In the genomic region with DNA sequence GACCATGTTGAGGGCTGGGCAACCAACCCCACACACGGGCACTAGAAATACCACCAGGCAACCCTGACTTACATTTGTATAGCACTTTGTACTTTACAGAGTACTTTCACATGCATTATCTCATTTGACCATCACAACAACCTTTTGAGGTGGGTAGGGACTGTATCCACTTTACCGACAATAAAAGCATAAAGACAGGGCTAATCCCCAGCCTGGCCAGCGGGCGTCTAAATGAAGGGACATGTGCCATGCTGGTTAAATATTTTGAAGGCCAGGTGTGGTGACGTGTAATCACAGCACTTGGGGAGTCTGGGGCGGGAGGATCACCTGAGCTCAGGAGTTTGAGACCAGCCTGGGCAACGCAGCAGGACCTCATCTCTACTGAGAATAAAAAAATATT, we compare ENCODE assay signal across 26 cellular contexts. TPM values are rescaled to one million over a fixed set of nuclear protein-coding genes. Genes with fewer than 3 reads are reported as not detected.
DNase-seq lines count a peak whose midpoint lies in the region; ATAC-seq and TF ChIP-seq lines count a peak whose summit lies in the region.
"Had no signal": no experiment of that assay in that cellular context is flagged by ENCODE, and none has a peak within 500 bp of the region (broad histone marks: within the 10 kb centered on the region; RNA-seq: fewer than 3 reads in every experiment).

No MANE protein-coding gene starts in this region.

- H3K4me1 ChIP-seq in IMR-90 (ENCODE audit: control insufficient read depth, insufficient read depth, low read length), result peaks cover 2% of the 10 kb centered on the region; the same call in 1 of the 2 replicates
- H3K4me1 ChIP-seq in uterus, result no peaks in the 10 kb centered on the region
- H3K4me1 ChIP-seq: A549, prostate gland, upper lobe of right lung had no signal

- no peak overlapping the region for H3K4ac ChIP-seq in IMR-90 (ENCODE audit: low read depth, low read length)

- no TSS peak for BruUV-seq in IMR-90 (replicated peaks; lab: Mats Ljungman, UMichigan)

- no peak overlapping the region for H3K14ac ChIP-seq in IMR-90 (replicated peaks; ENCODE audit: low read depth, low read length)

- peaks cover 69% of the 10 kb centered on the region for H3K36me3 Mint-ChIP-seq in activated CD8-positive, alpha-beta memory T cell treated with anti-CD3 and anti-CD28 coated beads, Interleukin-2, amount 10 ng/mL, durations not matched to agents 7 days and 5 days
- peaks cover 75% of the 10 kb centered on the region for H3K36me3 Mint-ChIP-seq in activated naive CD8-positive, alpha-beta T cell treated with anti-CD3 and anti-CD28 coated beads for 36 hours
- H3K36me3 Mint-ChIP-seq in natural killer cell, result no peaks in the 10 kb centered on the region

- peak overlapping the region; percentile 25 for H3K27ac Mint-ChIP-seq in activated CD8-positive, alpha-beta memory T cell treated with anti-CD3 and anti-CD28 coated beads, Interleukin-2, amount 10 ng/mL, durations not matched to agents 7 days and 5 days
- H3K27ac Mint-ChIP-seq in activated naive CD8-positive, alpha-beta T cell treated with anti-CD3 and anti-CD28 coated beads for 36 hours, result peak overlapping the region; percentile 71
- peak overlapping the region; percentile 72 to 75 for H3K27ac Mint-ChIP-seq in natural killer cell

- dilution Hi-C loops in IMR-90 (cut with HindIII; ENCODE audit: low sequenced_read_pairs, unreplicated experiment), result no loop called here

- H3K4me3 ChIP-seq in IMR-90 (ENCODE audit: insufficient read depth, low read depth, low read length) (no peak overlapping the region), uterus (no peak overlapping the region)
- H3K4me3 ChIP-seq: A549, lung, prostate gland, sigmoid colon, upper lobe of right lung had no signal

- no peak overlapping the region for H3K56ac ChIP-seq in IMR-90 (ENCODE audit: extremely low read depth, insufficient read depth, low read length)

- CTCF ChIA-PET in activated CD8-positive, alpha-beta memory T cell treated with anti-CD3 and anti-CD28 coated beads, Interleukin-2, amount 10 ng/mL, durations not matched to agents 7 days and 5 days (lab: Charles Lee), result interaction anchor here (1.1 to 2.2 kb wide), 5 partner anchors 23 to 155 kb away, joined by 3 to 8 read pairs (median 5); partner anchors contain the start of gene RASGRP1
- CTCF ChIA-PET in IMR-90 (lab: Yijun Ruan, JAX), result interaction anchor here (1.1 kb wide), 1 partner anchor 12 kb away, joined by 4 read pairs; no protein-coding TSS in a partner anchor

- TF ChIP-seq CTCF in IMR-90 (conservative IDR thresholded peaks at IDR 0.05; ENCODE audit: low read depth, low read length) (no peak), natural killer cell (IDR thresholded peaks at IDR 0.05) (no peak), uterus (IDR thresholded peaks at IDR 0.05) (no peak)

- H3K27me3 ChIP-seq in IMR-90 (ENCODE audit: control insufficient read depth, insufficient read depth, low read length), result no peaks in the 10 kb centered on the region
- H3K27me3 ChIP-seq in uterus, result no peaks in the 10 kb centered on the region
- H3K27me3 ChIP-seq: neutrophil, sigmoid colon, upper lobe of right lung had no signal

- 92% methylated on average over 2 of the region's 7 CpGs; no CpG with 5 or more reads in 1 of the 2 experiments for WGBS in IMR-90 (ENCODE audit: extremely low coverage in 2 of 2, insufficient read length in 1 of 2), 2 experiments

- H2BK5ac ChIP-seq in IMR-90 (ENCODE audit: low read depth, low read length, poor library complexity, severe bottlenecking), result no peak overlapping the region

- peak overlapping the region; percentile 10; the same call in 1 of the 3 replicates for H2BK15ac ChIP-seq in IMR-90 (ENCODE audit: low read depth, low read length)

- H3K4me3 Mint-ChIP-seq in activated CD8-positive, alpha-beta memory T cell treated with anti-CD3 and anti-CD28 coated beads, Interleukin-2, amount 10 ng/mL, durations not matched to agents 7 days and 5 days, result no peak overlapping the region
- no peak overlapping the region for H3K4me3 Mint-ChIP-seq in activated naive CD8-positive, alpha-beta T cell treated with anti-CD3 and anti-CD28 coated beads for 36 hours
- H3K4me3 Mint-ChIP-seq in natural killer cell, result no peak overlapping the region

- no peak overlapping the region for H2AFZ ChIP-seq in IMR-90 (replicated peaks; ENCODE audit: low read length, poor library complexity)

- peaks cover 87% of the 10 kb centered on the region for H3K4me1 Mint-ChIP-seq in activated CD8-positive, alpha-beta memory T cell treated with anti-CD3 and anti-CD28 coated beads, Interleukin-2, amount 10 ng/mL, durations not matched to agents 7 days and 5 days
- H3K4me1 Mint-ChIP-seq in activated naive CD8-positive, alpha-beta T cell treated with anti-CD3 and anti-CD28 coated beads for 36 hours, result peaks cover 80% of the 10 kb centered on the region
- H3K4me1 Mint-ChIP-seq in natural killer cell, result peaks cover 82 to 89% of the 10 kb centered on the region in 2 donors

- H2BK20ac ChIP-seq in IMR-90 (ENCODE audit: low read depth, low read length), result no peak overlapping the region

- H3K9ac ChIP-seq in IMR-90 (ENCODE audit: low read depth, low read length), result no peak overlapping the region

- H3K9me3 ChIP-seq in IMR-90 (ENCODE audit: control insufficient read depth, insufficient read depth, low read length) (no peaks in the 10 kb centered on the region), uterus (no peaks in the 10 kb centered on the region)
- H3K9me3 ChIP-seq: A549, neutrophil, prostate gland, sigmoid colon, upper lobe of right lung had no signal

- H3K27ac ChIP-seq in IMR-90 (ENCODE audit: insufficient read depth, low read length) (no peak overlapping the region), uterus (no peak overlapping the region)
- H3K27ac ChIP-seq: A549, neutrophil, prostate gland, sigmoid colon, upper lobe of right lung had no signal

- no peaks in the 10 kb centered on the region for H3K36me3 ChIP-seq in IMR-90 (ENCODE audit: control insufficient read depth, insufficient read depth, low read length)
- H3K36me3 ChIP-seq in uterus, result no peaks in the 10 kb centered on the region
- H3K36me3 ChIP-seq: neutrophil, prostate gland, sigmoid colon, upper lobe of right lung had no signal

- H3K9me1 ChIP-seq in IMR-90 (ENCODE audit: insufficient read depth, low read length), result peaks cover 5% of the 10 kb centered on the region; the same call in 1 of the 2 replicates

- no peak overlapping the region for H2BK120ac ChIP-seq in IMR-90 (ENCODE audit: low read depth, low read length)

- H3K79me1 ChIP-seq in IMR-90 (ENCODE audit: low read depth in 1 of 2, low read length in 2 of 2), result no peaks in the 10 kb centered on the region

- H2AK5ac ChIP-seq in IMR-90 (ENCODE audit: low read depth, low read length), result no peak overlapping the region

- POLR2A ChIA-PET in IMR-90 (lab: Charles Lee; ENCODE audit: unreplicated experiment), result no interaction called here

- ATAC-seq in activated CD8-positive, alpha-beta memory T cell treated with anti-CD3 and anti-CD28 coated beads, Interleukin-2, amount 10 ng/mL, durations not matched to agents 7 days and 5 days, result no peak
- ATAC-seq in IMR-90 (ENCODE audit: low read depth), result no peak
- ATAC-seq in natural killer cell, result peak in 2 of 3 donors; percentile 22 to 27
- no peak for ATAC-seq in HG03045 (IDR thresholded peaks at IDR 0.05; ENCODE audit: unreplicated experiment)
- ATAC-seq: A549, upper lobe of right lung had no signal

- peak overlapping the region; percentile 12; the same call in 1 of the 2 replicates for H4K5ac ChIP-seq in IMR-90 (ENCODE audit: low read depth, low read length)

- TF ChIP-seq RAD21 in IMR-90 (IDR thresholded peaks at IDR 0.05; ENCODE audit: low read length), result no peak

- no peak overlapping the region for H3K23ac ChIP-seq in IMR-90 (ENCODE audit: low read depth, low read length)

- TF ChIP-seq POLR2A in IMR-90 (IDR thresholded peaks at IDR 0.05; ENCODE audit: low read depth, low read length), result no peak
- TF ChIP-seq POLR2A in uterus (IDR thresholded peaks at IDR 0.05), result no peak

- in situ Hi-C loops in IMR-90 (cut with MboI; ENCODE audit: low sequenced_read_pairs), result no loop called here

- no peak for DNase-seq in activated CD8-positive, alpha-beta memory T cell treated with anti-CD3 and anti-CD28 coated beads, Interleukin-2, amount 10 ng/mL, durations not matched to agents 7 days and 5 days
- no peak for DNase-seq in activated CD8-positive, alpha-beta memory T cell treated with anti-CD3 and anti-CD28 coated beads, Interleukin-2, amount 50 U/mL, for 48 hours
- DNase-seq in IMR-90 (no peak), natural killer cell (no peak), uterus (no peak), DMS 273 (lab: John Stamatoyannopoulos, UW; ENCODE audit: unreplicated experiment) (no peak)
- no peak for DNase-seq in activated naive CD8-positive, alpha-beta T cell treated with anti-CD3 and anti-CD28 coated beads for 36 hours
- DNase-seq: activated naive CD4-positive, alpha-beta T cell treated with Interleukin-2 at 50 U/mL for 16 hours; COR-L47; DMS79; GF-D8; glutamatergic neuron; GOT3; Karpas-422; NCI-H2171; NCI-H526; SIG-M5; sigmoid colon; stimulated activated CD4-positive, alpha-beta T cell treated with anti-CD3 and anti-CD28 coated beads, Interleukin-15, amount 100 ng/mL, for 24 hours; SW 1271; upper lobe of right lung had no signal

- no peak overlapping the region for H4K91ac ChIP-seq in IMR-90 (ENCODE audit: insufficient read depth, low read depth, low read length)

- H3K9me3 Mint-ChIP-seq in activated CD8-positive, alpha-beta memory T cell treated with anti-CD3 and anti-CD28 coated beads, Interleukin-2, amount 10 ng/mL, durations not matched to agents 7 days and 5 days (ENCODE audit: low read depth), result no peaks in the 10 kb centered on the region
- H3K9me3 Mint-ChIP-seq in activated naive CD8-positive, alpha-beta T cell treated with anti-CD3 and anti-CD28 coated beads for 36 hours, result peaks cover 6% of the 10 kb centered on the region
- H3K9me3 Mint-ChIP-seq in natural killer cell, result no peaks in the 10 kb centered on the region

- no peak overlapping the region for H3K4me2 ChIP-seq in IMR-90 (ENCODE audit: low read depth, low read length)
- H3K4me2 ChIP-seq: A549 had no signal

- no peak overlapping the region for H2AK9ac ChIP-seq in IMR-90 (replicated peaks; ENCODE audit: low read depth, low read length, poor library complexity)

- H3K27me3 Mint-ChIP-seq in activated CD8-positive, alpha-beta memory T cell treated with anti-CD3 and anti-CD28 coated beads, Interleukin-2, amount 10 ng/mL, durations not matched to agents 7 days and 5 days, result no peaks in the 10 kb centered on the region
- H3K27me3 Mint-ChIP-seq in activated naive CD8-positive, alpha-beta T cell treated with anti-CD3 and anti-CD28 coated beads for 36 hours, result no peaks in the 10 kb centered on the region
- no peaks in the 10 kb centered on the region for H3K27me3 Mint-ChIP-seq in natural killer cell (ENCODE audit: low read depth in 2 of 2)

- H4K8ac ChIP-seq in IMR-90 (ENCODE audit: low read depth in 2 of 2, low read length in 2 of 2), result no peak overlapping the region; a peak in 1 of 4 replicates

- no peaks in the 10 kb centered on the region for H4K20me1 ChIP-seq in IMR-90 (ENCODE audit: insufficient read depth, low read length)

- intact Hi-C loops in IMR-90 (cut with micrococcal nuclease) (no loop called here), natural killer cell (cut with micrococcal nuclease) (no loop called here), uterus (cut with DNase I; ENCODE audit: low total_unique reads) (no loop called here)

- H3K18ac ChIP-seq in IMR-90 (ENCODE audit: low read depth, low read length), result no peak overlapping the region

RNA-seq across cellular contexts. Expression of gene RASGRP1, which starts 23.6 kb away (rescaled TPM):
- total RNA-seq in activated CD8-positive, alpha-beta memory T cell treated with anti-CD3 and anti-CD28 coated beads, Interleukin-2, amount 10 ng/mL, durations not matched to agents 7 days and 5 days, result 100 to 1,000 TPM; 143 to 202 TPM
- 1.9 and 3.2 TPM in 2 replicates for total RNA-seq in IMR-90 (2012; rRNA removed)
- 1.4 TPM in 2 replicates for polyA plus RNA-seq in IMR-90 (2012; rRNA removed)
- polyA plus RNA-seq in IMR-90 (2012; cell fraction: cytosol; rRNA removed), result 0.43 and 0.60 TPM in 2 replicates
- 0.97 and 2.6 TPM in 2 replicates for polyA plus RNA-seq in IMR-90 (2012; cell fraction: nucleus; rRNA removed; ENCODE audit: low replicate concordance)
- 10 to 100 TPM; 42.7 to 46.6 TPM for total RNA-seq in activated naive CD8-positive, alpha-beta T cell treated with anti-CD3 and anti-CD28 coated beads for 36 hours
- 100 to 1,000 TPM in 1 of 3 donors, 10 to 100 TPM in 2; 65.9 to 122 (median 96.5) TPM for total RNA-seq in natural killer cell
- total RNA-seq in uterus, result under 1 TPM in 3 of 4 donors, not detected in 1; under 0.01 to 0.82 (median 0.48) TPM

Comparison
In these comparisons a context has a peak if more than half of its experiments do, and no peak if none do; other contexts are left out.
1. ATAC-seq: peak in natural killer cell (2 of 3); none in activated CD8-positive, alpha-beta memory T cell treated with anti-CD3 and anti-CD28 coated beads, Interleukin-2, amount 10 ng/mL, durations not matched to agents 7 days and 5 days (single experiment), IMR-90 (single experiment) and HG03045 (single experiment).
2. RNA of gene RASGRP1, which starts 23.6 kb away (total RNA-seq): 143 to 202 TPM in activated CD8-positive, alpha-beta memory T cell treated with anti-CD3 and anti-CD28 coated beads, Interleukin-2, amount 10 ng/mL, durations not matched to agents 7 days and 5 days, 65.9 to 122 TPM in natural killer cell and 42.7 to 46.6 TPM in activated naive CD8-positive, alpha-beta T cell treated with anti-CD3 and anti-CD28 coated beads for 36 hours; 1.9 to 3.2 TPM in IMR-90 and under 0.01 to 0.82 TPM in uterus; every median in the first group is over 10 times any median in the second.
3. Peak in every context shown above with its lines, with median percentiles within 50 percentile points of each other: H3K27ac Mint-ChIP-seq.